8 cellular contexts compared by ENCODE assay signal in the genomic region with DNA sequence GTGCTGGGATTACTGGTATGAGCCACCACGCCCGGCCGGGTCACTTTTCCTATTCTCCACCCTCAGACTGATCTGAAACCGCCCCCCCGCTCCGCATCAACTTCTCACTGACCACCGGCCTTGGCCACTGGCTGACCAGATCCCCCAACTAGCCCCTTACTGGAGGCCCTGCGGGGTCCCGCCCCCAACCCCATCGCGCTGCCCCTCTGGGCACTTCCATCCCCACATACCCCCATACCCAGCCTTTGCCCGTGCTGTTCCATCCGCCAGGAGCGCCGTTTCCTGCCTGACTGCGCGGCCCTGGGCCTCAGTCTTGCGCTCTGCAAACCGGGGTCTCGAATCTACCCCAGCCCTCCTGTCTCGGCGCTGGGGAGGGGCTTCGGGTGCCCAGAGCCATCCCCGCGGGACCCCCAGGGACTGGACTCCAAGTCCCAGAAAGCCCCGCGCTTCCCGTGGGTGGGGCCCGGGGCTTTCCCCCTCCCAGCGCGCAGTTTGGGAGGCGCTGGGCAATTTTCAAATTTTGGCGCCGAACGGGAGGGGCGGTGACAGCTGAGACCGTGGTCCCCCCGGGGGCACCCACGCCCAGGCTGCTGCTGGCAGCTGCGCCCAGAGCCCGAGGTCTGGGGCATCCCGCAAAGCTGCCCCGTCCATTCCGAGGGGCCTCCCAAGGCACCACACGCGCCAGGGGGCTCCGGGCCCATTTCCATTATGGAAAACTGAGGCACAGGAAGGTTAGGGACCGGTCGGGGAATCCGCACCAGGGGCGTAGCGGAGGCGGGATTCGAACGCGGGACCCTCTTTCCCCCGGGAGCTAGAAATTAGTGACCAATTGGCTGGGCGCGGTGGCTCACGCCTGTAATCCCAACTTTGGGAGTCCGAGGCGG. TPM values are rescaled to one million over a fixed set of nuclear protein-coding genes. Genes with fewer than 3 reads are reported as not detected.
DNase-seq lines count a peak whose midpoint lies in the region; ATAC-seq and TF ChIP-seq lines count a peak whose summit lies in the region.

No MANE protein-coding gene starts in this region.

- intact Hi-C loops in A673 (cut with micrococcal nuclease; ENCODE audit: unreplicated experiment), result no loop called here
- intact Hi-C loops in activated T-helper 1 cell treated with anti-CD3 and anti-CD28 coated beads, Interleukin-12 subunit alpha, Interleukin-12 subunit beta, Interleukin-2, Interleukin-4 antibody, amounts not matched to agents 30 ng/mL and 10 ng/mL and 1 ng/mL, durations not matched to agents 14 hours and 24 hours and 36 hours (cut with micrococcal nuclease), result loop anchor here (1.0 kb wide), 1 partner anchor 35 kb away; a partner anchor contains a TSS

- H3K27me3 Mint-ChIP-seq in activated T-helper 1 cell treated with anti-CD3 and anti-CD28 coated beads, Interleukin-12 subunit alpha, Interleukin-12 subunit beta, Interleukin-2, Interleukin-4 antibody, amounts not matched to agents 30 ng/mL and 10 ng/mL and 1 ng/mL, durations not matched to agents 14 hours and 24 hours and 36 hours (ENCODE audit: insufficient read depth), result peaks cover 3% of the 10 kb centered on the region
- H3K27me3 Mint-ChIP-seq in osteocyte (ENCODE audit: unreplicated experiment), result no peaks in the 10 kb centered on the region

- no TSS peak for BruUV-seq in A673 (replicated peaks; lab: Mats Ljungman, UMichigan)

- no peaks in the 10 kb centered on the region for H3K36me3 ChIP-seq in A673 (ENCODE audit: insufficient read depth, low read length, poor library complexity, severe bottlenecking)

- peak overlapping the region; percentile 91 for H3K27ac Mint-ChIP-seq in activated T-helper 1 cell treated with anti-CD3 and anti-CD28 coated beads, Interleukin-12 subunit alpha, Interleukin-12 subunit beta, Interleukin-2, Interleukin-4 antibody, amounts not matched to agents 30 ng/mL and 10 ng/mL and 1 ng/mL, durations not matched to agents 14 hours and 24 hours and 36 hours
- H3K27ac Mint-ChIP-seq in osteocyte (ENCODE audit: unreplicated experiment), result peak overlapping the region; percentile 74

- no peaks in the 10 kb centered on the region for H3K27me3 ChIP-seq in A673 (replicated peaks; ENCODE audit: insufficient read depth, low read depth, low read length, poor library complexity)

- H3K4me3 ChIP-seq in A673 (ENCODE audit: low read depth, low read length, poor library complexity, severe bottlenecking), result peak overlapping the region; percentile 62

- H3K9me3 ChIP-seq in A673 (ENCODE audit: low read depth, low read length, poor library complexity, severe bottlenecking), result no peaks in the 10 kb centered on the region

- TF ChIP-seq CTCF in A673 (conservative IDR thresholded peaks at IDR 0.05; ENCODE audit: low read depth, low read length) (0 out of 2 replicates have a peak, but pooled peaks have one; percentile 14), GM13976 (IDR thresholded peaks at IDR 0.05; ENCODE audit: borderline replicate concordance, control extremely low read depth, extremely low read depth, insufficient read depth, missing control alignments) (no peak), osteocyte (IDR thresholded peaks at IDR 0.05) (peak; percentile 8)

- POLR2A ChIA-PET in A673 (lab: Charles Lee; ENCODE audit: low non-redundant PET), result no interaction called here

- CTCF ChIA-PET in A673 (lab: Charles Lee), result interaction anchor here (0.6 kb wide), 1 partner anchor 149 kb away, joined by 3 read pairs; no protein-coding TSS in a partner anchor

- H3K4me1 Mint-ChIP-seq in activated T-helper 1 cell treated with anti-CD3 and anti-CD28 coated beads, Interleukin-12 subunit alpha, Interleukin-12 subunit beta, Interleukin-2, Interleukin-4 antibody, amounts not matched to agents 30 ng/mL and 10 ng/mL and 1 ng/mL, durations not matched to agents 14 hours and 24 hours and 36 hours (ENCODE audit: low read depth), result peaks cover 23% of the 10 kb centered on the region
- peaks cover 23% of the 10 kb centered on the region for H3K4me1 Mint-ChIP-seq in osteocyte (ENCODE audit: unreplicated experiment)

- H3K36me3 Mint-ChIP-seq in activated T-helper 1 cell treated with anti-CD3 and anti-CD28 coated beads, Interleukin-12 subunit alpha, Interleukin-12 subunit beta, Interleukin-2, Interleukin-4 antibody, amounts not matched to agents 30 ng/mL and 10 ng/mL and 1 ng/mL, durations not matched to agents 14 hours and 24 hours and 36 hours (ENCODE audit: low read depth), result peaks cover 6% of the 10 kb centered on the region
- H3K36me3 Mint-ChIP-seq in osteocyte (ENCODE audit: unreplicated experiment), result no peaks in the 10 kb centered on the region

- peak overlapping the region; percentile 87 for H3K27ac ChIP-seq in A673 (ENCODE audit: low read depth, low read length, poor library complexity, severe bottlenecking)

- peak overlapping the region; percentile 94 for H3K4me3 Mint-ChIP-seq in activated T-helper 1 cell treated with anti-CD3 and anti-CD28 coated beads, Interleukin-12 subunit alpha, Interleukin-12 subunit beta, Interleukin-2, Interleukin-4 antibody, amounts not matched to agents 30 ng/mL and 10 ng/mL and 1 ng/mL, durations not matched to agents 14 hours and 24 hours and 36 hours
- H3K4me3 Mint-ChIP-seq in osteocyte (ENCODE audit: unreplicated experiment), result peak overlapping the region; percentile 79

- H3K4me1 ChIP-seq in A673 (ENCODE audit: insufficient read depth, low read length, poor library complexity, severe bottlenecking), result peaks cover 13% of the 10 kb centered on the region

- H3K9me3 Mint-ChIP-seq in activated T-helper 1 cell treated with anti-CD3 and anti-CD28 coated beads, Interleukin-12 subunit alpha, Interleukin-12 subunit beta, Interleukin-2, Interleukin-4 antibody, amounts not matched to agents 30 ng/mL and 10 ng/mL and 1 ng/mL, durations not matched to agents 14 hours and 24 hours and 36 hours, result no peaks in the 10 kb centered on the region
- no peaks in the 10 kb centered on the region for H3K9me3 Mint-ChIP-seq in osteocyte (ENCODE audit: unreplicated experiment)

- no peak for ATAC-seq in HG03097 (IDR thresholded peaks at IDR 0.05; ENCODE audit: low FRiP score, unreplicated experiment)

- peak; percentile 94 for DNase-seq in A673 (ENCODE audit: low spot score)
- DNase-seq in GM13976 (ENCODE audit: low spot score), result peak; percentile 92
- DNase-seq in NCI-H2227 (lab: John Stamatoyannopoulos, UW; ENCODE audit: unreplicated experiment), result peak; percentile 89
- DNase-seq in activated T-helper 1 cell treated with anti-CD3 and anti-CD28 coated beads, Interleukin-12 subunit alpha, Interleukin-12 subunit beta, Interleukin-2, Interleukin-4 antibody, amounts not matched to agents 30 ng/mL and 10 ng/mL and 1 ng/mL, durations not matched to agents 14 hours and 24 hours and 36 hours (ENCODE audit: low spot score), result peak; percentile 73
- DNase-seq in foreskin melanocyte, result peak; percentile 82
- peak; percentile 85 for DNase-seq in osteocyte (ENCODE audit: extremely low spot score, unreplicated experiment)
- DNase-seq in NCI-H510A treated with DMSO at 0.1 percent for 48 hours (lab: John Stamatoyannopoulos, UW), result no peak

- in situ Hi-C loops in GM13976 (cut with MboI; ENCODE audit: low sequenced_read_pairs, unreplicated experiment), result no loop called here

RNA-seq across cellular contexts. Expression of a gene that starts 5.2 kb away (rescaled TPM):
- total RNA-seq in A673 (2021), result 241 and 243 TPM in 2 replicates
- 109 and 116 TPM in 2 replicates for total RNA-seq in activated T-helper 1 cell treated with anti-CD3 and anti-CD28 coated beads, Interleukin-12 subunit alpha, Interleukin-12 subunit beta, Interleukin-2, Interleukin-4 antibody, amounts not matched to agents 30 ng/mL and 10 ng/mL and 1 ng/mL, durations not matched to agents 14 hours and 24 hours and 36 hours
- total RNA-seq in osteocyte, result 40.2 and 40.8 TPM in 2 replicates

RNA-seq across cellular contexts. Expression of a gene that starts 13.9 kb away (rescaled TPM):
- total RNA-seq in A673 (2021) (12.3 and 16.4 TPM in 2 replicates), osteocyte (148 and 165 TPM in 2 replicates)
- 129 and 132 TPM in 2 replicates for total RNA-seq in activated T-helper 1 cell treated with anti-CD3 and anti-CD28 coated beads, Interleukin-12 subunit alpha, Interleukin-12 subunit beta, Interleukin-2, Interleukin-4 antibody, amounts not matched to agents 30 ng/mL and 10 ng/mL and 1 ng/mL, durations not matched to agents 14 hours and 24 hours and 36 hours

RNA-seq across cellular contexts. Expression of a gene that starts 34.6 kb away (rescaled TPM):
- total RNA-seq in A673 (2021), result 206 and 213 TPM in 2 replicates
- total RNA-seq in activated T-helper 1 cell treated with anti-CD3 and anti-CD28 coated beads, Interleukin-12 subunit alpha, Interleukin-12 subunit beta, Interleukin-2, Interleukin-4 antibody, amounts not matched to agents 30 ng/mL and 10 ng/mL and 1 ng/mL, durations not matched to agents 14 hours and 24 hours and 36 hours, result 178 and 185 TPM in 2 replicates
- 108 and 109 TPM in 2 replicates for total RNA-seq in osteocyte
